ENCODE assay signal across 1 cellular context in genomic region chr14:28767239-28767850, GRCh38.
TF ChIP-seq lines count a peak whose summit lies in the region.

No MANE protein-coding gene starts in this region.

TF ChIP-seq in WTC11, 78 proteins besides CTCF, POLR2A, EP300 and RAD21 (continued from another document):
- no peak for TF ChIP-seq E2F5 (CRISPR knock-in tag; IDR thresholded peaks at IDR 0.05)
- TF ChIP-seq, protein P1, sequence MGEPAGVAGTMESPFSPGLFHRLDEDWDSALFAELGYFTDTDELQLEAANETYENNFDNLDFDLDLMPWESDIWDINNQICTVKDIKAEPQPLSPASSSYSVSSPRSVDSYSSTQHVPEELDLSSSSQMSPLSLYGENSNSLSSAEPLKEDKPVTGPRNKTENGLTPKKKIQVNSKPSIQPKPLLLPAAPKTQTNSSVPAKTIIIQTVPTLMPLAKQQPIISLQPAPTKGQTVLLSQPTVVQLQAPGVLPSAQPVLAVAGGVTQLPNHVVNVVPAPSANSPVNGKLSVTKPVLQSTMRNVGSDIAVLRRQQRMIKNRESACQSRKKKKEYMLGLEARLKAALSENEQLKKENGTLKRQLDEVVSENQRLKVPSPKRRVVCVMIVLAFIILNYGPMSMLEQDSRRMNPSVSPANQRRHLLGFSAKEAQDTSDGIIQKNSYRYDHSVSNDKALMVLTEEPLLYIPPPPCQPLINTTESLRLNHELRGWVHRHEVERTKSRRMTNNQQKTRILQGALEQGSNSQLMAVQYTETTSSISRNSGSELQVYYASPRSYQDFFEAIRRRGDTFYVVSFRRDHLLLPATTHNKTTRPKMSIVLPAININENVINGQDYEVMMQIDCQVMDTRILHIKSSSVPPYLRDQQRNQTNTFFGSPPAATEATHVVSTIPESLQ (CRISPR knock-in tag; IDR thresholded peaks at IDR 0.05): no peak
- TF ChIP-seq ATF2 (CRISPR knock-in tag; IDR thresholded peaks at IDR 0.05; ENCODE audit: borderline replicate concordance, low read depth): no peak
- TF ChIP-seq ARID4B (CRISPR knock-in tag; IDR thresholded peaks at IDR 0.05; ENCODE audit: borderline replicate concordance): no peak
- TF ChIP-seq IRF1 (CRISPR knock-in tag; IDR thresholded peaks at IDR 0.05): no peak
- no peak for TF ChIP-seq GTF2I (CRISPR knock-in tag; conservative IDR thresholded peaks at IDR 0.05)
- TF ChIP-seq ZNF263 (CRISPR knock-in tag; IDR thresholded peaks at IDR 0.05; ENCODE audit: low read depth): no peak
